In genomic region chr4:178778500-178778899, GRCh38 we compare ENCODE assay signal across 18 cellular contexts.
DNase-seq lines count a peak whose midpoint lies in the region; ATAC-seq and TF ChIP-seq lines count a peak whose summit lies in the region.
"Had no signal": no experiment of that assay in that cellular context is flagged by ENCODE, and none has a peak within 500 bp of the region (broad histone marks: within the 10 kb centered on the region; RNA-seq: fewer than 3 reads in every experiment).

No MANE protein-coding gene starts in this region.

- no peak overlapping the region for H3K4me2 ChIP-seq in OCI-LY3 (ENCODE audit: low read length)

- no peak overlapping the region for H3K9ac ChIP-seq in OCI-LY3 (ENCODE audit: low read length)

- no peaks in the 10 kb centered on the region for H3K4me1 ChIP-seq in OCI-LY3 (ENCODE audit: low read length)
- no peaks in the 10 kb centered on the region for H3K4me1 ChIP-seq in SJCRH30
- H3K4me1 ChIP-seq: BE2C, Caco-2 had no signal

- H2AFZ ChIP-seq in OCI-LY3 (ENCODE audit: low read depth, low read length), result peak overlapping the region; percentile 45; the same call in 1 of the 2 replicates

- H3K27me3 ChIP-seq in OCI-LY3 (ENCODE audit: low read depth, low read length) (no peaks in the 10 kb centered on the region), SJCRH30 (no peaks in the 10 kb centered on the region)
- H3K27me3 ChIP-seq: BE2C had no signal

- TF ChIP-seq CTCF in OCI-LY3 (IDR thresholded peaks at IDR 0.05; ENCODE audit: low read depth, low read length), result no peak

- H3K27ac ChIP-seq in OCI-LY3 (ENCODE audit: low read length), result no peak overlapping the region
- H3K27ac ChIP-seq in SJCRH30, result no peak overlapping the region
- H3K27ac ChIP-seq: HL-60 had no signal

- H3K79me2 ChIP-seq in OCI-LY3 (ENCODE audit: low read length), result no peaks in the 10 kb centered on the region

- no peaks in the 10 kb centered on the region for H3K36me3 ChIP-seq in OCI-LY3 (replicated peaks; ENCODE audit: low read depth, low read length)
- no peaks in the 10 kb centered on the region for H3K36me3 ChIP-seq in SJCRH30
- H3K36me3 ChIP-seq: BE2C had no signal

- H3K9me3 ChIP-seq in OCI-LY3 (ENCODE audit: insufficient read depth, low read length) (no peaks in the 10 kb centered on the region), SJCRH30 (replicated peaks) (no peaks in the 10 kb centered on the region)
- H3K9me3 ChIP-seq: BE2C, Caco-2 had no signal

- DNase-seq in NCI-H748 (lab: John Stamatoyannopoulos, UW; ENCODE audit: unreplicated experiment) (peak; percentile 45), NCI-H748 treated with DMSO at 0.1 percent for 48 hours (lab: John Stamatoyannopoulos, UW) (no peak), NCI-H128 (lab: John Stamatoyannopoulos, UW; ENCODE audit: unreplicated experiment) (peak; percentile 2), SJCRH30 (no peak)
- no peak for DNase-seq in activated CD4-positive, alpha-beta T cell treated with anti-CD3 and anti-CD28 coated beads, Interleukin-2, amount 50 U/mL, for 48 hours
- DNase-seq: ACHN; BE2C; C1 segment of cervical spinal cord; Caco-2; CD4-positive, CD25-positive, alpha-beta regulatory T cell; CD8-positive, alpha-beta memory T cell; DND-41; EL; HCEC 1CT had no signal

- H3K4me3 ChIP-seq in OCI-LY3 (ENCODE audit: low read length) (no peak overlapping the region), SJCRH30 (no peak overlapping the region)
- H3K4me3 ChIP-seq: GM12878 had no signal

- H4K20me1 ChIP-seq in OCI-LY3 (ENCODE audit: insufficient read depth, low read length), result no peaks in the 10 kb centered on the region

- no peak for ATAC-seq in HG02798 (IDR thresholded peaks at IDR 0.05; ENCODE audit: poor library complexity, unreplicated experiment)
- ATAC-seq: GM12878 had no signal

Comparison
In these comparisons a context has a peak if more than half of its experiments do, and no peak if none do; other contexts are left out.
1. DNase-seq: peak in NCI-H748 (single experiment) and NCI-H128 (single experiment); none in NCI-H748 treated with DMSO at 0.1 percent for 48 hours (single experiment), SJCRH30 (0 of 2) and activated CD4-positive, alpha-beta T cell treated with anti-CD3 and anti-CD28 coated beads, Interleukin-2, amount 50 U/mL, for 48 hours (0 of 2).